8 cellular contexts compared by ENCODE assay signal in genomic region chr2:181678033-181678586, GRCh38. TPM values are rescaled to one million over a fixed set of nuclear protein-coding genes. Genes with fewer than 3 reads are reported as not detected.
A peak's percentile ranks its signal among the peaks of the same experiment; 100 is the strongest.
DNase-seq lines count a peak whose midpoint lies in the region; ATAC-seq, FAIRE-seq and TF ChIP-seq lines count a peak whose summit lies in the region.

No MANE protein-coding gene starts in this region.

- TF ChIP-seq CTCF in right atrium auricular region (IDR thresholded peaks at IDR 0.05) (no peak), K562 (IDR thresholded peaks at IDR 0.05 in 2 of 3, conservative IDR thresholded peaks at IDR 0.05 in 1 of 3; ENCODE audit: insufficient read depth in 2 of 3, low read depth in 1 of 3, low read length in 3 of 3) (no peak), HFFc6 (IDR thresholded peaks at IDR 0.05) (no peak)

- H3K27me3 Mint-ChIP-seq in T-helper 1 cell treated with Interleukin-12 subunit alpha and Interleukin-12 subunit beta and Interleukin-4 antibody, amounts not matched to agents 30 μg/mL and 1 μg/mL, for 36 hours (ENCODE audit: low read depth) = peaks cover 83% of the 10 kb centered on the region
- H3K27me3 Mint-ChIP-seq in HFFc6 (ENCODE audit: insufficient read depth) = peaks cover 54% of the 10 kb centered on the region

- H3K9me3 ChIP-seq in right atrium auricular region = no peaks in the 10 kb centered on the region
- no peaks in the 10 kb centered on the region for H3K9me3 ChIP-seq in K562 (replicated peaks; ENCODE audit: control insufficient read depth, insufficient read depth, low read depth, low read length)

- no peak for TF ChIP-seq RAD21 in K562 (CRISPR knock-in tag; conservative IDR thresholded peaks at IDR 0.05 in 1 of 2, IDR thresholded peaks at IDR 0.05 in 1 of 2)

- H3K36me3 ChIP-seq in right atrium auricular region (no peaks in the 10 kb centered on the region), K562 (ENCODE audit: control insufficient read depth, insufficient read depth, low read length) (no peaks in the 10 kb centered on the region)

- CTCF ChIA-PET in K562 (lab: Yijun Ruan, JAX; ENCODE audit: low intra/inter-chr PET ratio) = no interaction called here

- ATAC-seq in Right ventricle myocardium inferior (peak; percentile 81), K562 (peak; percentile 96)

- no peak for TF ChIP-seq POLR2A in K562 (conservative IDR thresholded peaks at IDR 0.05)

- H3K79me2 ChIP-seq in K562 (ENCODE audit: control insufficient read depth, insufficient read depth, low read length) = no peaks in the 10 kb centered on the region

- in situ Hi-C loops in K562 (cut with MboI) = no loop called here

- H3K27ac ChIP-seq in right atrium auricular region = no peak overlapping the region
- H3K27ac ChIP-seq in K562 (ENCODE audit: extremely low read depth, low read depth, low read length) = no peak overlapping the region

- H3K9me3 Mint-ChIP-seq in T-helper 1 cell treated with Interleukin-12 subunit alpha and Interleukin-12 subunit beta and Interleukin-4 antibody, amounts not matched to agents 30 μg/mL and 1 μg/mL, for 36 hours = peaks cover 9% of the 10 kb centered on the region
- H3K9me3 Mint-ChIP-seq in HFFc6 = peaks cover 19% of the 10 kb centered on the region

- DNase-seq in Right ventricle myocardium inferior (ENCODE audit: missing footprints) (peak; percentile 74), right atrium auricular region (ENCODE audit: low spot score) (no peak), K562 (ENCODE audit: extremely low read depth in 1 of 4, low spot score in 3 of 4) (peak; percentile 41 to 73 (median 54)), kidney tubule cell (ENCODE audit: low spot score) (peak; percentile 71), NCI-H2196 treated with DMSO at 0.1 percent for 48 hours (lab: John Stamatoyannopoulos, UW; ENCODE audit: unreplicated experiment) (no peak), HFFc6 (no peak)
- DNase-seq in stimulated activated CD4-positive, alpha-beta T cell treated with anti-CD3 and anti-CD28 coated beads, Interleukin-4, amount 100 ng/mL, for 24 hours = peak; percentile 59

- BruUV-seq in K562 (replicated peaks; lab: Mats Ljungman, UMichigan) = no TSS peak

- H3K4me3 Mint-ChIP-seq in T-helper 1 cell treated with Interleukin-12 subunit alpha and Interleukin-12 subunit beta and Interleukin-4 antibody, amounts not matched to agents 30 μg/mL and 1 μg/mL, for 36 hours = peak overlapping the region; percentile 23
- no peak overlapping the region for H3K4me3 Mint-ChIP-seq in HFFc6

- WGBS in K562 (ENCODE audit: insufficient coverage, low coverage, missing lambda C conversion rate) = 21% methylated on average over 35 of the region's 35 CpGs

- H2AFZ ChIP-seq in K562 (ENCODE audit: low read depth, low read length) = no peak overlapping the region

- no peak for TF ChIP-seq EP300 in K562 (IDR thresholded peaks at IDR 0.05; ENCODE audit: low read length)

- intact Hi-C loops in Right ventricle myocardium inferior (cut with DNase I) (no loop called here), K562 (cut with micrococcal nuclease) (no loop called here)

- POLR2A ChIA-PET in K562 (lab: Yijun Ruan, JAX) = no interaction called here

- H3K4me3 ChIP-seq in right atrium auricular region = no peak overlapping the region
- H3K4me3 ChIP-seq in K562 = no peak overlapping the region

- H3K27ac Mint-ChIP-seq in T-helper 1 cell treated with Interleukin-12 subunit alpha and Interleukin-12 subunit beta and Interleukin-4 antibody, amounts not matched to agents 30 μg/mL and 1 μg/mL, for 36 hours = peak overlapping the region; percentile 76
- H3K27ac Mint-ChIP-seq in HFFc6 = no peak overlapping the region

- H3K4me1 ChIP-seq in right atrium auricular region (peaks cover 0 to 16% of the 10 kb centered on the region in 2 donors), K562 (replicated peaks in 1 of 2; ENCODE audit: control insufficient read depth in 2 of 2, insufficient read depth in 2 of 2, low read length in 2 of 2) (no peaks in the 10 kb centered on the region)

- H3K27me3 ChIP-seq in right atrium auricular region (peaks cover 27 to 39% of the 10 kb centered on the region in 2 donors), K562 (ENCODE audit: control insufficient read depth in 2 of 2, insufficient read depth in 2 of 2, low read length in 2 of 2) (peaks cover 16 to 36% of the 10 kb centered on the region in 2 experiments; a peak in 4 of 5 replicates)

- no peaks in the 10 kb centered on the region for H3K9me1 ChIP-seq in K562 (ENCODE audit: control insufficient read depth, insufficient read depth, low read length)

- H3K4me1 Mint-ChIP-seq in T-helper 1 cell treated with Interleukin-12 subunit alpha and Interleukin-12 subunit beta and Interleukin-4 antibody, amounts not matched to agents 30 μg/mL and 1 μg/mL, for 36 hours (ENCODE audit: low read depth) = peaks cover 27% of the 10 kb centered on the region
- H3K4me1 Mint-ChIP-seq in HFFc6 (ENCODE audit: low read depth) = peaks cover 33% of the 10 kb centered on the region

- peaks cover 9% of the 10 kb centered on the region for H3K36me3 Mint-ChIP-seq in T-helper 1 cell treated with Interleukin-12 subunit alpha and Interleukin-12 subunit beta and Interleukin-4 antibody, amounts not matched to agents 30 μg/mL and 1 μg/mL, for 36 hours (ENCODE audit: low read depth)
- peaks cover 14% of the 10 kb centered on the region for H3K36me3 Mint-ChIP-seq in HFFc6 (ENCODE audit: low read depth)

- FAIRE-seq in K562 (lab: Jason Lieb, UNC) = no peak

- no peak overlapping the region for H3K4me2 ChIP-seq in K562 (ENCODE audit: insufficient read depth, low read length)

- H4K20me1 ChIP-seq in K562 (replicated peaks; ENCODE audit: control insufficient read depth, insufficient read depth, low read length) = no peaks in the 10 kb centered on the region

- no peak overlapping the region for H3K9ac ChIP-seq in K562 (ENCODE audit: insufficient read depth in 1 of 2, low read depth in 2 of 2, low read length in 2 of 2)

TF ChIP-seq in K562, 482 proteins besides CTCF, POLR2A, EP300 and RAD21 (continues in another document):
- TF ChIP-seq, protein P1, sequence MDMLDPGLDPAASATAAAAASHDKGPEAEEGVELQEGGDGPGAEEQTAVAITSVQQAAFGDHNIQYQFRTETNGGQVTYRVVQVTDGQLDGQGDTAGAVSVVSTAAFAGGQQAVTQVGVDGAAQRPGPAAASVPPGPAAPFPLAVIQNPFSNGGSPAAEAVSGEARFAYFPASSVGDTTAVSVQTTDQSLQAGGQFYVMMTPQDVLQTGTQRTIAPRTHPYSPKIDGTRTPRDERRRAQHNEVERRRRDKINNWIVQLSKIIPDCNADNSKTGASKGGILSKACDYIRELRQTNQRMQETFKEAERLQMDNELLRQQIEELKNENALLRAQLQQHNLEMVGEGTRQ (CRISPR knock-in tag; IDR thresholded peaks at IDR 0.05) = 0 out of 2 replicates have a peak, but pooled peaks have one; percentile 6
- TF ChIP-seq RCOR1 (IDR thresholded peaks at IDR 0.05; ENCODE audit: borderline replicate concordance in 1 of 2, low read depth in 2 of 2, low read length in 2 of 2) = peak in 1 of 2 experiments; percentile 34; a peak in 1 of 4 replicates
- no peak for TF ChIP-seq ID3 (CRISPR knock-in tag; IDR thresholded peaks at IDR 0.05)
- TF ChIP-seq ID3 (tag; IDR thresholded peaks at IDR 0.05) = no peak

RNA-seq across cellular contexts. Expression of gene NEUROD1, which starts 2.2 kb away (rescaled TPM):
- not detected for total RNA-seq in Right ventricle myocardium inferior
- not detected for total RNA-seq in right atrium auricular region
- total RNA-seq in K562 (2011; cell fraction: chromatin; rRNA removed; ENCODE audit: low replicate concordance) = not detected in 2 replicates
- not detected in 2 replicates for total RNA-seq in K562 (2011; cell fraction: nucleolus; rRNA removed)
- total RNA-seq in K562 (2011; cell fraction: nucleoplasm; rRNA removed) = not detected in 2 replicates
- not detected in 2 replicates for total RNA-seq in K562 (2014; rRNA removed)
- not detected in 2 replicates for total RNA-seq in K562 (2014; rRNA removed; fragmentation: Illumina TruSeq; extraction: Trizol)
- not detected in 2 replicates for total RNA-seq in K562 (2015; rRNA removed; fragmentation: Illumina TruSeq; extraction: Trizol)
- not detected in 2 replicates for total RNA-seq in K562 (2021)
- polyA plus RNA-seq in K562 (2011; rRNA removed) = not detected in 2 replicates
- polyA plus RNA-seq in K562 (2011; cell fraction: cytosol; rRNA removed) = not detected in 2 replicates
- polyA plus RNA-seq in K562 (2011; cell fraction: nucleus; rRNA removed) = not detected in 2 replicates
- not detected in 2 replicates for polyA plus RNA-seq in K562 (2012)
- not detected in 2 replicates for polyA plus RNA-seq in K562 (2014; fragmentation: Illumina TruSeq; extraction: Trizol)
- polyA plus RNA-seq in K562 (2014; fragmentation: Nextera tagmentation; extraction: Ambion mirVana) = not detected
- polyA plus RNA-seq in K562 (2014; rRNA removed) = not detected in 2 replicates
- polyA minus RNA-seq in K562 (2011; rRNA and poly(A)+ RNA removed) = not detected in 2 replicates
- not detected in 2 replicates for polyA minus RNA-seq in K562 (2011; cell fraction: cytosol; rRNA and poly(A)+ RNA removed)
- not detected in 2 replicates for polyA minus RNA-seq in K562 (2011; cell fraction: nucleus; rRNA and poly(A)+ RNA removed)
- not detected for total RNA-seq in HFFc6 (2021; fragmentation: NEBNext Ultra II Directional; extraction: Animal tissue kit (Norgen Biotek cat#: 25700))

RNA-seq across cellular contexts. Expression of gene CERKL, which starts 21.2 kb away (rescaled TPM):
- total RNA-seq in Right ventricle myocardium inferior = not detected
- total RNA-seq in right atrium auricular region = not detected
- not detected in 2 replicates for total RNA-seq in K562 (2011; cell fraction: chromatin; rRNA removed; ENCODE audit: low replicate concordance)
- not detected in 2 replicates for total RNA-seq in K562 (2011; cell fraction: nucleolus; rRNA removed)
- not detected in 2 replicates for total RNA-seq in K562 (2011; cell fraction: nucleoplasm; rRNA removed)
- total RNA-seq in K562 (2014; rRNA removed) = not detected in 2 replicates
- total RNA-seq in K562 (2014; rRNA removed; fragmentation: Illumina TruSeq; extraction: Trizol) = not detected in 2 replicates
- total RNA-seq in K562 (2015; rRNA removed; fragmentation: Illumina TruSeq; extraction: Trizol) = not detected in 2 replicates
- not detected in 2 replicates for total RNA-seq in K562 (2021)
- polyA plus RNA-seq in K562 (2011; rRNA removed) = not detected in 2 replicates
- polyA plus RNA-seq in K562 (2011; cell fraction: cytosol; rRNA removed) = not detected in 2 replicates
- not detected in 2 replicates for polyA plus RNA-seq in K562 (2011; cell fraction: nucleus; rRNA removed)
- polyA plus RNA-seq in K562 (2012) = 0.04 and 0.10 TPM in 2 replicates
- polyA plus RNA-seq in K562 (2014; fragmentation: Illumina TruSeq; extraction: Trizol) = not detected in 2 replicates
- polyA plus RNA-seq in K562 (2014; fragmentation: Nextera tagmentation; extraction: Ambion mirVana) = under 1 TPM; 0.04 to 0.08 TPM
- polyA plus RNA-seq in K562 (2014; rRNA removed) = not detected in 2 replicates
- not detected in 2 replicates for polyA minus RNA-seq in K562 (2011; rRNA and poly(A)+ RNA removed)
- not detected in 2 replicates for polyA minus RNA-seq in K562 (2011; cell fraction: cytosol; rRNA and poly(A)+ RNA removed)
- polyA minus RNA-seq in K562 (2011; cell fraction: nucleus; rRNA and poly(A)+ RNA removed) = not detected in 2 replicates
- under 1 TPM in 2 of 6 experiments, not detected in 4; 0.07 to 0.09 TPM for total RNA-seq in HFFc6 (2021; fragmentation: NEBNext Ultra II Directional; extraction: Animal tissue kit (Norgen Biotek cat#: 25700))

Comparison
In these comparisons a context has a peak if more than half of its experiments do, and no peak if none do; other contexts are left out.
1. DNase-seq: peak in Right ventricle myocardium inferior (single experiment), K562 (4 of 4), kidney tubule cell (single experiment) and stimulated activated CD4-positive, alpha-beta T cell treated with anti-CD3 and anti-CD28 coated beads, Interleukin-4, amount 100 ng/mL, for 24 hours (single experiment); none in right atrium auricular region (single experiment), NCI-H2196 treated with DMSO at 0.1 percent for 48 hours (single experiment) and HFFc6 (single experiment).